In the genomic region with DNA sequence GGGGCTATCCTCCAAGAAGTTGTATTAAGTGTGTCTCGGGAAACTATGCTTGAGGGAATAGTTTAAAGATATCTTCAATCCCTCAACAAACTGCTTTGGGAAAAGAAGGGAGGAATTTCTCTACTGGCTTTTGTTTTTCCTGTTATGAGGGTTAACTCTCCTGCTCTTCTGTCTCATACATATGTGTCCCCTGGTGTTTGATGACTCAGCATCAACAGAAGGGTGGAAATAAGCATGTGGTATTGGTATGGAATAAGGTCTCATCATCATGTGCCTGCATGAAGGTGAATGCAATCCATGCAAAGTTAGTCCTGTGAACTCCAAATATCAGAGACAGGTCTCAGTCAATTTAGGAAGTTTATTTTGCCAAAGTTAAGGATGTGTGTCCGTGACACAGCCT, we compare ENCODE assay signal across 2 cellular contexts.
TF ChIP-seq lines count a peak whose summit lies in the region.

No MANE protein-coding gene starts in this region.

TF ChIP-seq in HepG2, 621 proteins besides CTCF, POLR2A, EP300 and RAD21:
- peak; percentile 84 for TF ChIP-seq MAFF (IDR thresholded peaks at IDR 0.05; ENCODE audit: low read depth, low read length)
- peak; percentile 87 to 91 for TF ChIP-seq MAFK (conservative IDR thresholded peaks at IDR 0.05 in 1 of 2, IDR thresholded peaks at IDR 0.05 in 1 of 2; ENCODE audit: low read length in 2 of 2)
- TF ChIP-seq YEATS4 (CRISPR knock-in tag; IDR thresholded peaks at IDR 0.05; ENCODE audit: borderline replicate concordance), result no peak

TF ChIP-seq in H1, 55 proteins besides CTCF, POLR2A, EP300 and RAD21:
- TF ChIP-seq SRF (IDR thresholded peaks at IDR 0.05; ENCODE audit: low read depth, low read length) (no peak), MAFK (IDR thresholded peaks at IDR 0.05; ENCODE audit: low read depth, low read length) (peak; percentile 67; the same call in 1 of the 2 replicates)
